ENCODE assay signal across 23 cellular contexts in genomic region chr6:24252215-24252614, GRCh38.
DNase-seq lines count a peak whose midpoint lies in the region; ATAC-seq, FAIRE-seq and TF ChIP-seq lines count a peak whose summit lies in the region.
"Had no signal": no experiment of that assay in that cellular context is flagged by ENCODE, and none has a peak within 500 bp of the region (broad histone marks: within the 10 kb centered on the region; RNA-seq: fewer than 3 reads in every experiment).

No MANE protein-coding gene starts in this region.

- no peaks in the 10 kb centered on the region for H3K23me2 ChIP-seq in H1 (ENCODE audit: low read depth, low read length)

- peak overlapping the region; percentile 32 for H3K27ac Mint-ChIP-seq in neural crest cell (ENCODE audit: unreplicated experiment)
- no peak overlapping the region for H3K27ac Mint-ChIP-seq in naive thymus-derived CD8-positive, alpha-beta T cell
- H3K27ac Mint-ChIP-seq: CD4-positive, alpha-beta memory T cell had no signal

- H3K79me1 ChIP-seq in H1 (ENCODE audit: low read depth, low read length), result no peaks in the 10 kb centered on the region

- H3K27ac ChIP-seq in HepG2 (ENCODE audit: extremely low read length, insufficient read depth, low read length) (no peak overlapping the region), right lobe of liver (no peak overlapping the region), H1 (ENCODE audit: low read depth, low read length) (peak overlapping the region; percentile 6; the same call in 1 of the 2 replicates)
- H3K27ac ChIP-seq: 22Rv1, BLaER1, RWPE1, SK-N-MC had no signal

- POLR2A ChIA-PET in HepG2 (lab: Yijun Ruan, JAX), result no interaction called here
- POLR2A ChIA-PET in H1 (lab: Charles Lee; ENCODE audit: partially characterized antibody), result interaction anchor here (1.2 to 2.1 kb wide), 3 partner anchors 10 to 16 kb away, joined by 3 to 7 read pairs (median 5); no protein-coding TSS in a partner anchor
- POLR2A ChIA-PET in naive thymus-derived CD8-positive, alpha-beta T cell (lab: Charles Lee), result no interaction called here

- H3K4me2 ChIP-seq in HepG2 (ENCODE audit: low read depth, low read length) (no peak overlapping the region), H1 (ENCODE audit: insufficient read depth in 1 of 2, low read depth in 2 of 2, low read length in 2 of 2) (peak overlapping the region in 1 of 2 experiments; percentile 35; a peak in 2 of 4 replicates)
- H3K4me2 ChIP-seq: BLaER1 had no signal

- intact Hi-C loops in HepG2 (cut with micrococcal nuclease; ENCODE audit: unreplicated experiment), result no loop called here
- intact Hi-C loops in right lobe of liver (cut with DNase I), result no loop called here
- intact Hi-C loops in left colon (cut with DNase I, micrococcal nuclease), result no loop called here

- no peak overlapping the region for H2AK5ac ChIP-seq in H1 (ENCODE audit: low read depth, low read length)

- peaks cover 13% of the 10 kb centered on the region for H3K4me1 Mint-ChIP-seq in neural crest cell
- H3K4me1 Mint-ChIP-seq in naive thymus-derived CD8-positive, alpha-beta T cell, result no peaks in the 10 kb centered on the region
- H3K4me1 Mint-ChIP-seq: CD4-positive, alpha-beta memory T cell had no signal

- BruUV-seq in HepG2 (replicated peaks; lab: Mats Ljungman, UMichigan), result no TSS peak

- H3K36me3 ChIP-seq in HepG2 (replicated peaks in 1 of 2; ENCODE audit: control insufficient read depth in 1 of 2, insufficient read depth in 2 of 2, low read length in 2 of 2) (peaks cover 7 to 17% of the 10 kb centered on the region in 2 experiments; a peak in 4 of 5 replicates), right lobe of liver (no peaks in the 10 kb centered on the region), H1 (ENCODE audit: control insufficient read depth in 2 of 4, insufficient read depth in 4 of 4, low read length in 3 of 4) (no peaks in the 10 kb centered on the region; a peak in 1 of 8 replicates)
- H3K36me3 ChIP-seq: BLaER1 had no signal

- H4K20me1 ChIP-seq in HepG2 (ENCODE audit: insufficient read depth, low read length), result 0 out of 2 replicates have a peak, but pooled peaks cover 3% of the 10 kb centered on the region
- no peaks in the 10 kb centered on the region for H4K20me1 ChIP-seq in H1 (replicated peaks in 1 of 2; ENCODE audit: control insufficient read depth in 1 of 2, insufficient read depth in 2 of 2, low read length in 2 of 2)
- H4K20me1 ChIP-seq: BLaER1 had no signal

- H2BK120ac ChIP-seq in H1 (replicated peaks; ENCODE audit: low read depth, low read length), result peak overlapping the region; percentile 44

- no peak for TF ChIP-seq CTCF in HepG2 (CRISPR knock-in tag; IDR thresholded peaks at IDR 0.05)
- TF ChIP-seq CTCF in right lobe of liver (IDR thresholded peaks at IDR 0.05), result no peak
- no peak for TF ChIP-seq CTCF in H1 (IDR thresholded peaks at IDR 0.05; ENCODE audit: control extremely low read depth in 1 of 3, insufficient read depth in 1 of 3, low read depth in 1 of 3, low read length in 3 of 3)
- no peak for TF ChIP-seq CTCF in neural crest cell (conservative IDR thresholded peaks at IDR 0.05)

- no peaks in the 10 kb centered on the region for H3K27me3 Mint-ChIP-seq in neural crest cell (ENCODE audit: low read depth)
- H3K27me3 Mint-ChIP-seq in naive thymus-derived CD8-positive, alpha-beta T cell, result peaks cover 0 to 18% (median 11%) of the 10 kb centered on the region in 5 donors

- H3K79me2 ChIP-seq in HepG2 (ENCODE audit: insufficient read depth, low read length) (peaks cover 2% of the 10 kb centered on the region), H1 (ENCODE audit: control insufficient read depth in 1 of 2, insufficient read depth in 2 of 2, low read length in 2 of 2) (no peaks in the 10 kb centered on the region)

- 92% methylated on average over 1 of the region's 1 CpG for WGBS in HepG2 (ENCODE audit: low lambda C conversion rate)
- 61% methylated on average over 1 of the region's 1 CpG for WGBS in right lobe of liver (ENCODE audit: insufficient coverage, low coverage, low lambda C conversion rate, missing lambda C conversion rate)
- WGBS in H1 (ENCODE audit: extremely low coverage in 1 of 2, insufficient coverage in 1 of 2, insufficient read length in 1 of 2, insufficient replicate concordance in 2 of 2, low coverage in 1 of 2, low lambda C conversion rate in 2 of 2, missing lambda C conversion rate in 1 of 2), 2 experiments, result 50% methylated on average over 1 of the region's 1 CpG; no CpG with 5 or more reads in 1 of the 2 experiments

- H3K9me3 ChIP-seq in HepG2 (ENCODE audit: low read length) (no peaks in the 10 kb centered on the region), right lobe of liver (no peaks in the 10 kb centered on the region), H1 (ENCODE audit: insufficient read depth in 2 of 2, low read depth in 1 of 2, low read length in 1 of 2) (peaks cover 0 to 7% of the 10 kb centered on the region in 2 experiments; a peak in 1 of 4 replicates)
- H3K9me3 ChIP-seq: BLaER1 had no signal

- peak; percentile 32 for FAIRE-seq in HepG2 (lab: Jason Lieb, UNC)
- FAIRE-seq in H1 (lab: Jason Lieb, UNC), result no peak
- FAIRE-seq: G401.6 had no signal

- H4K5ac ChIP-seq in H1 (ENCODE audit: insufficient read length, low read depth, low read length), result no peak overlapping the region

- no peak overlapping the region for H3K56ac ChIP-seq in H1 (replicated peaks; ENCODE audit: insufficient read length, low read depth, low read length)

- H2BK20ac ChIP-seq in H1 (ENCODE audit: low read length), result 0 out of 2 replicates have a peak overlapping the region, but pooled peaks have one; percentile 6

- DNase-seq in HepG2 (ENCODE audit: low spot score), result no peak
- no peak for DNase-seq in right lobe of liver
- no peak for DNase-seq in H1 (ENCODE audit: low read depth in 1 of 2, low spot score in 2 of 2)
- DNase-seq in neural crest cell (ENCODE audit: low read depth, low spot score), result no peak
- DNase-seq in left colon, result no peak
- no peak for DNase-seq in activated effector memory CD4-positive, alpha-beta T cell treated with anti-CD3 and anti-CD28 coated beads, Interleukin-2, amount 50 U/mL, for 16 hours
- no peak for DNase-seq in naive thymus-derived CD8-positive, alpha-beta T cell
- DNase-seq: ACHN; Calu3; CD4-positive, alpha-beta memory T cell; KBM-7; MM.1S; NCI-H1092 treated with DMSO at 0.1 percent for 48 hours; NCI-H1436 treated with DMSO at 0.1 percent for 48 hours; NCI-H1930; SHP77 treated with DMSO at 0.1 percent for 48 hours; SW 1271 had no signal

- TF ChIP-seq POLR2A in HepG2 (IDR thresholded peaks at IDR 0.05; ENCODE audit: insufficient read depth in 1 of 2, low read depth in 2 of 2, low read length in 2 of 2) (no peak), right lobe of liver (IDR thresholded peaks at IDR 0.05) (no peak), H1 (IDR thresholded peaks at IDR 0.05; ENCODE audit: control extremely low read depth in 1 of 2, low read depth in 2 of 2, low read length in 2 of 2) (no peak)

- H2BK12ac ChIP-seq in H1 (ENCODE audit: low read depth, low read length), result no peak overlapping the region; the same call in 1 of the 2 replicates

- H2BK15ac ChIP-seq in H1 (ENCODE audit: low read length), result no peak overlapping the region

- no peak overlapping the region for H3K9ac ChIP-seq in HepG2 (ENCODE audit: insufficient read depth, low read depth, low read length)
- no peak overlapping the region for H3K9ac ChIP-seq in H1 (replicated peaks in 1 of 4; ENCODE audit: extremely low read depth in 1 of 4, low read depth in 3 of 4, low read length in 3 of 4)
- H3K9ac ChIP-seq: BLaER1 had no signal

- TF ChIP-seq EP300 in HepG2 (IDR thresholded peaks at IDR 0.05; ENCODE audit: low read depth in 2 of 2, low read length in 2 of 2), result no peak
- no peak for TF ChIP-seq EP300 in HepG2 (CRISPR knock-in tag; IDR thresholded peaks at IDR 0.05; ENCODE audit: borderline replicate concordance)
- TF ChIP-seq EP300 in H1 (IDR thresholded peaks at IDR 0.05; ENCODE audit: borderline replicate concordance in 1 of 2, low read depth in 2 of 2, low read length in 2 of 2), result no peak

- H3K27me3 ChIP-seq in HepG2 (ENCODE audit: control insufficient read depth in 1 of 2, insufficient read depth in 2 of 2, low read length in 2 of 2), result no peaks in the 10 kb centered on the region
- H3K27me3 ChIP-seq in right lobe of liver, result no peaks in the 10 kb centered on the region
- H3K27me3 ChIP-seq in H1 (replicated peaks in 1 of 4; ENCODE audit: control insufficient read depth in 3 of 4, extremely low read depth in 1 of 4, insufficient read depth in 3 of 4, low read length in 3 of 4), result no peaks in the 10 kb centered on the region
- H3K27me3 ChIP-seq: BLaER1 had no signal

- in situ Hi-C loops in HepG2 (cut with HindIII; ENCODE audit: extremely low pct_ligation_motif_present, low pct_unique_long_range_greater_than_20kb), result no loop called here

- H3K4me3 Mint-ChIP-seq in neural crest cell, result no peak overlapping the region
- no peak overlapping the region for H3K4me3 Mint-ChIP-seq in naive thymus-derived CD8-positive, alpha-beta T cell
- H3K4me3 Mint-ChIP-seq: CD4-positive, alpha-beta memory T cell had no signal

- CTCF ChIA-PET in HepG2 (lab: Yijun Ruan, JAX; ENCODE audit: low intra/inter-chr PET ratio, low total read pairs) (no interaction called here), H1 (lab: Charles Lee; ENCODE audit: partially characterized antibody) (interaction anchor here (1.0 to 2.3 kb wide), 5 partner anchors 10 to 188 kb away, joined by 3 to 9 read pairs (median 5); no protein-coding TSS in a partner anchor)

- no peak overlapping the region for H4K8ac ChIP-seq in H1 (ENCODE audit: extremely low read depth, insufficient read depth, low read length)

- H3K36me3 Mint-ChIP-seq in neural crest cell (ENCODE audit: low read depth), result peaks cover 5% of the 10 kb centered on the region
- H3K36me3 Mint-ChIP-seq in naive thymus-derived CD8-positive, alpha-beta T cell, result peaks cover 0 to 7% (median 5%) of the 10 kb centered on the region in 3 donors

- H3K18ac ChIP-seq in H1 (ENCODE audit: extremely low read depth, low read length), result no peak overlapping the region

- H3K4me1 ChIP-seq in HepG2 (ENCODE audit: insufficient read depth, low read length), result peaks cover 6% of the 10 kb centered on the region; the same call in 1 of the 2 replicates
- no peaks in the 10 kb centered on the region for H3K4me1 ChIP-seq in right lobe of liver
- peaks cover 5 to 16% (median 11%) of the 10 kb centered on the region in 4 experiments; a peak in 6 of 7 replicates for H3K4me1 ChIP-seq in H1 (replicated peaks in 1 of 4; ENCODE audit: control insufficient read depth in 3 of 4, insufficient read depth in 4 of 4, low read length in 3 of 4)

- no peak overlapping the region for H3K14ac ChIP-seq in H1 (ENCODE audit: insufficient read length)

- H4K91ac ChIP-seq in H1 (replicated peaks; ENCODE audit: insufficient read length, low read length), result no peak overlapping the region

- H2AFZ ChIP-seq in HepG2 (ENCODE audit: low read length) (no peak overlapping the region), H1 (ENCODE audit: low read length) (peak overlapping the region; percentile 47; the same call in 1 of the 2 replicates)

- no peaks in the 10 kb centered on the region for H3K9me3 Mint-ChIP-seq in neural crest cell
- peaks cover 4 to 11% (median 7%) of the 10 kb centered on the region in 9 donors for H3K9me3 Mint-ChIP-seq in naive thymus-derived CD8-positive, alpha-beta T cell

- no peak overlapping the region for H3K23ac ChIP-seq in H1 (ENCODE audit: insufficient read length)

- H3K4ac ChIP-seq in H1 (replicated peaks; ENCODE audit: insufficient read length, low read depth, low read length), result no peak overlapping the region

- TF ChIP-seq RAD21 in HepG2 (CRISPR knock-in tag; IDR thresholded peaks at IDR 0.05) (no peak), H1 (IDR thresholded peaks at IDR 0.05 in 1 of 2, conservative IDR thresholded peaks at IDR 0.05 in 1 of 2; ENCODE audit: low read depth in 2 of 2, low read length in 2 of 2) (no peak)

- H3K4me3 ChIP-seq in HepG2 (replicated peaks in 1 of 3; ENCODE audit: insufficient read depth in 1 of 3, low read depth in 2 of 3, low read length in 3 of 3), result no peak overlapping the region
- no peak overlapping the region for H3K4me3 ChIP-seq in right lobe of liver
- H3K4me3 ChIP-seq in H1 (ENCODE audit: extremely low read depth in 1 of 4, insufficient read depth in 2 of 4, low read depth in 3 of 4, low read length in 4 of 4), result no peak overlapping the region; a peak in 1 of 8 replicates
- H3K4me3 ChIP-seq: BLaER1, SK-N-MC had no signal

- H2BK5ac ChIP-seq in H1 (ENCODE audit: low read depth, low read length), result no peak overlapping the region

- ATAC-seq in HepG2 (no peak), right lobe of liver (no peak), left colon (no peak), HG03571 (IDR thresholded peaks at IDR 0.05; ENCODE audit: unreplicated experiment) (no peak)
- no peak for ATAC-seq in naive thymus-derived CD8-positive, alpha-beta T cell

Comparison
In these comparisons a context has a peak if more than half of its experiments do, and no peak if none do; other contexts are left out.
1. Of the 41 proteins assayed by ChIP-seq in both HepG2 and H1: peak only in HepG2: none; only in H1: MAX; in both: none; in neither: 40.